25 cellular contexts compared by ENCODE assay signal in the genomic region with DNA sequence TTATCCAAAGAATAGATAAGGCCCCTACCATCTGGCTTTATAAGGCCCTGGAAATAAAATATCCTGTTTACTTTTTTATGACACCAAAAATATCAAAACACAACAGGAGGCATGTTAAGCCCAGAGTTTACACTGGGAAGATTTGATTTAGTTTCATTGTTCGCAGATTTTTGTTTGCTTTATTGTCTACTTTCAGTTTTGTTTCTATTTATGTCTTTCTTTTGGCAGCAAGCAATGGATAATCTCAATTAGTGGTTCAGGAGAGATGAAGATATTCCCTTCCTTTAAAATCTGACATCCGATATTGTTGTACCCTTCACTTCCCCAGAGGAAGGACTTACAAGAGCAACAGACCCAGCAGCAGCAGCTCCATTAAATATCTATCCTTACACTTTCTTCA.
"Had no signal": no experiment of that assay in that cellular context is flagged by ENCODE, and none has a peak within 500 bp of the region (broad histone marks: within the 10 kb centered on the region; RNA-seq: fewer than 3 reads in every experiment).

No MANE protein-coding gene starts in this region.

- DNase-seq: kidney glomerular epithelial cell; left cardiac atrium; left lung; lower lobe of right lung; mammary epithelial cell; mesenchymal stem cell; naive B cell; natural killer cell; ovary; stimulated activated CD4-positive, alpha-beta T cell treated with anti-CD3 and anti-CD28 coated beads, Interleukin-12 subunit alpha, Interleukin-12 subunit beta, amount 100 ng/mL, for 4 hours; stimulated activated CD4-positive, alpha-beta T cell treated with anti-CD3 and anti-CD28 coated beads, Interleukin-15, amount 100 ng/mL, for 24 hours; stimulated activated CD4-positive, alpha-beta T cell treated with anti-CD3 and anti-CD28 coated beads, Interleukin-2, amount 100 ng/mL, for 24 hours; stimulated activated CD4-positive, alpha-beta T cell treated with anti-CD3 and anti-CD28 coated beads, Interleukin-4, amount 100 ng/mL, for 1 hour; stimulated activated naive B cell treated with anti-CD40 and anti-IgM and Interleukin-4, amounts not matched to agents 10 μg/mL and 1 μg/mL and 100 μg/mL, for 72 hours; stimulated activated naive CD8-positive, alpha-beta T cell treated with anti-CD3 and anti-CD28 coated beads, Interleukin-15, Interleukin-2, amounts not matched to agents 100 U/mL and 50 U/mL, for 24 hours; stomach; testis; thyroid gland; transverse colon; upper lobe of left lung had no signal

- H3K36me3 ChIP-seq: left lung, lower lobe of right lung, ovary, right atrium auricular region, stomach, thyroid gland, transverse colon, upper lobe of left lung, vagina had no signal

- H3K27me3 ChIP-seq: left lung, ovary, right atrium auricular region, stomach, testis, thyroid gland, transverse colon, upper lobe of left lung, vagina had no signal

- FAIRE-seq: keratinocyte had no signal

- H3K27ac ChIP-seq: left lung, lower lobe of right lung, ovary, right atrium auricular region, skin epidermis, stomach, testis, thyroid gland, transverse colon, upper lobe of left lung, vagina had no signal

- H3K4me1 ChIP-seq: left lung, lower lobe of right lung, stomach, testis, thyroid gland, transverse colon, upper lobe of left lung, vagina had no signal

- H3K9me3 ChIP-seq: ovary, testis, thyroid gland, transverse colon, vagina had no signal

- H3K4me3 ChIP-seq: left lung, lower lobe of right lung, ovary, right atrium auricular region, skin epidermis, stomach, testis, thyroid gland, transverse colon, upper lobe of left lung, vagina had no signal

- ATAC-seq: left cardiac atrium; left lung; lower lobe of right lung; natural killer cell; sciatic nerve; stimulated activated naive B cell treated with anti-CD40 and anti-IgM and Interleukin-4, amounts not matched to agents 10 μg/mL and 1 μg/mL and 100 μg/mL, for 72 hours; stimulated activated naive CD8-positive, alpha-beta T cell treated with anti-CD3 and anti-CD28 coated beads, Interleukin-15, Interleukin-2, amounts not matched to agents 100 U/mL and 50 U/mL, for 24 hours had no signal
